In genomic region chrX:110119480-110119879, GRCh38 we compare ENCODE assay signal across 25 cellular contexts.
"Had no signal": no experiment of that assay in that cellular context is flagged by ENCODE, and none has a peak within 500 bp of the region (broad histone marks: within the 10 kb centered on the region; RNA-seq: fewer than 3 reads in every experiment).

No MANE protein-coding gene starts in this region.

- FAIRE-seq: RCC 7860 had no signal

- H3K9ac ChIP-seq: KMS-11 had no signal

- H3K27ac ChIP-seq: KMS-11 had no signal

- H3K4me1 Mint-ChIP-seq: activated CD4-positive, alpha-beta T cell treated with anti-CD3 and anti-CD28 coated beads, Interleukin-2, amount 10 ng/mL, durations not matched to agents 24 days and 14 days; activated CD8-positive, alpha-beta memory T cell treated with anti-CD3 and anti-CD28 coated beads, Interleukin-2, amount 10 ng/mL, durations not matched to agents 7 days and 5 days; activated naive CD4-positive, alpha-beta T cell treated with anti-CD3 and anti-CD28 coated beads, Interleukin-2, amount 50 U/mL, for 24 hours had no signal

- DNase-seq: activated CD4-positive, alpha-beta T cell treated with anti-CD3 and anti-CD28 coated beads, Interleukin-2, amount 10 ng/mL, durations not matched to agents 24 days and 14 days; activated CD4-positive, alpha-beta T cell treated with anti-CD3 and anti-CD28 coated beads, Interleukin-2, amount 50 U/mL, for 48 hours; activated CD4-positive, CD25-positive, alpha-beta regulatory T cell treated with anti-CD3 and anti-CD28 coated beads, Interleukin-2, amount 50 U/mL, for 72 hours; activated CD8-positive, alpha-beta memory T cell treated with anti-CD3 and anti-CD28 coated beads, Interleukin-2, amount 10 ng/mL, durations not matched to agents 7 days and 5 days; activated effector memory CD4-positive, alpha-beta T cell treated with Interleukin-2 at 50 U/mL for 16 hours; activated naive CD4-positive, alpha-beta T cell; activated T-cell treated with anti-CD3 and anti-CD28 coated beads, Interleukin-2, amount 50 U/mL, for 24 hours; aorta; NCI-H1092; NCI-H1417; NCI-H2029; NCI-H2107; NCI-H2171 treated with DMSO at 0.1 percent for 48 hours; NCI-H345; NCI-H510A treated with DMSO at 0.1 percent for 48 hours; NCI-H69; PC-3; SHP77 treated with DMSO at 0.1 percent for 48 hours had no signal

- ATAC-seq: activated CD8-positive, alpha-beta memory T cell treated with anti-CD3 and anti-CD28 coated beads, Interleukin-2, amount 10 ng/mL, durations not matched to agents 7 days and 5 days; WTC11 had no signal

- H3K27ac Mint-ChIP-seq: activated CD4-positive, alpha-beta T cell treated with anti-CD3 and anti-CD28 coated beads, Interleukin-2, amount 10 ng/mL, durations not matched to agents 24 days and 14 days; activated CD8-positive, alpha-beta memory T cell treated with anti-CD3 and anti-CD28 coated beads, Interleukin-2, amount 10 ng/mL, durations not matched to agents 7 days and 5 days; activated naive CD4-positive, alpha-beta T cell treated with anti-CD3 and anti-CD28 coated beads, Interleukin-2, amount 50 U/mL, for 24 hours; activated T-cell treated with anti-CD3 and anti-CD28 coated beads, Interleukin-2, amount 50 U/mL, for 24 hours; activated T-helper 1 cell treated with anti-CD3 and anti-CD28 coated beads, Interleukin-12 subunit alpha, Interleukin-12 subunit beta, Interleukin-2, Interleukin-4 antibody, amounts not matched to agents 30 ng/mL and 10 ng/mL and 1 ng/mL, durations not matched to agents 14 hours and 24 hours and 36 hours; T-helper 1 cell treated with Interleukin-12 subunit alpha and Interleukin-12 subunit beta and Interleukin-4 antibody, amounts not matched to agents 30 μg/mL and 1 μg/mL, for 36 hours; WTC11 had no signal

- H3K9me3 Mint-ChIP-seq: activated CD4-positive, alpha-beta T cell treated with anti-CD3 and anti-CD28 coated beads, Interleukin-2, amount 10 ng/mL, durations not matched to agents 24 days and 14 days; activated naive CD4-positive, alpha-beta T cell treated with anti-CD3 and anti-CD28 coated beads, Interleukin-2, amount 50 U/mL, for 24 hours; activated T-cell treated with anti-CD3 and anti-CD28 coated beads, Interleukin-2, amount 50 U/mL, for 24 hours; activated T-helper 1 cell treated with anti-CD3 and anti-CD28 coated beads, Interleukin-12 subunit alpha, Interleukin-12 subunit beta, Interleukin-2, Interleukin-4 antibody, amounts not matched to agents 30 ng/mL and 10 ng/mL and 1 ng/mL, durations not matched to agents 14 hours and 24 hours and 36 hours; brain; T-helper 1 cell treated with Interleukin-12 subunit alpha and Interleukin-12 subunit beta and Interleukin-4 antibody, amounts not matched to agents 30 μg/mL and 1 μg/mL, for 36 hours; WTC11 had no signal

- H3K4me2 ChIP-seq: KMS-11 had no signal

- H3K36me3 Mint-ChIP-seq: WTC11 had no signal

- H3K27me3 Mint-ChIP-seq: activated CD4-positive, alpha-beta T cell treated with anti-CD3 and anti-CD28 coated beads, Interleukin-2, amount 10 ng/mL, durations not matched to agents 24 days and 14 days; activated CD8-positive, alpha-beta memory T cell treated with anti-CD3 and anti-CD28 coated beads, Interleukin-2, amount 10 ng/mL, durations not matched to agents 7 days and 5 days; activated naive CD4-positive, alpha-beta T cell treated with anti-CD3 and anti-CD28 coated beads, Interleukin-2, amount 50 U/mL, for 24 hours; brain had no signal

- H3K4me3 Mint-ChIP-seq: activated CD4-positive, alpha-beta T cell treated with anti-CD3 and anti-CD28 coated beads, Interleukin-2, amount 10 ng/mL, durations not matched to agents 24 days and 14 days; activated CD8-positive, alpha-beta memory T cell treated with anti-CD3 and anti-CD28 coated beads, Interleukin-2, amount 10 ng/mL, durations not matched to agents 7 days and 5 days; activated naive CD4-positive, alpha-beta T cell treated with anti-CD3 and anti-CD28 coated beads, Interleukin-2, amount 50 U/mL, for 24 hours; activated T-cell treated with anti-CD3 and anti-CD28 coated beads, Interleukin-2, amount 50 U/mL, for 24 hours; activated T-helper 1 cell treated with anti-CD3 and anti-CD28 coated beads, Interleukin-12 subunit alpha, Interleukin-12 subunit beta, Interleukin-2, Interleukin-4 antibody, amounts not matched to agents 30 ng/mL and 10 ng/mL and 1 ng/mL, durations not matched to agents 14 hours and 24 hours and 36 hours; brain; T-helper 1 cell treated with Interleukin-12 subunit alpha and Interleukin-12 subunit beta and Interleukin-4 antibody, amounts not matched to agents 30 μg/mL and 1 μg/mL, for 36 hours; WTC11 had no signal
